8 cellular contexts compared by ENCODE assay signal in the genomic region with DNA sequence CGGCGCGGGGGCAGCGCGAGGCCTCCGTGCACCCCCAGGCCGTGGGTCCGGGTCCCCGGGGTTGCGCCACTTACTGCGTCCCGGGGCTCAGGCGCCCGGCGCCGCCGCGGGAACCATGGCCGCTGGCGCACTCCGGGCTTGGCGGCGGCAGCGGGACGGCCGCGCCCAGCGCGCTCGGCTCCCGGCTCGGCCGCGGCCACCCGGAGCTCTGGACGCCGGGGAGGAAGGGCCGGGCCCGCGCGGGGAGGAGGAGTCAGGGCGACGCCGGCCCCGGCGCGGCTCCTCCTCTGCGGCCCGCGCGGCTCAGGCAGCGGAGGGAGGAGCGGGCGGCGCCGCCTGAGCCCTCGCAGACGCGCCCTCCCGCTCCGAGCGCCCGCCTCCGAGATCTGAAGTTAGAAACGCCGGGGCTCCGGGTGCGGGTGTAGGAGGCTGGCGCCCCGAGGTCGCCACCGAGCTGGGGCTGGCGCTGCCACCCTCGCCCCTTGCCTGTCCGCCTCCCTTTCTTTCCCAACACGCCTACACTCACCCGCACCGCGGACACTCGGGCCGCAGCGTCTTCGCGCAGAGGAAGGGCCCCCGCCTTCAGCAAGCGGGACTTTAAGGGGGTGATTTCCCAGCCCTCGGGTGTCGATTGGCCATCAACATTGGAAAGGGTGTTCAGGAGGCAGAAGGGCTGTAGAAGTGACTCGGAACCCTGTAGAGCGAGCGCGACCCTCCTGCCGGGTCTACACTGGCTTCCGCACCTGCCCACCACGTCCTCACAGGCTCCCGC.
A peak's percentile ranks its signal among the peaks of the same experiment; 100 is the strongest.
DNase-seq lines count a peak whose midpoint lies in the region; ATAC-seq and TF ChIP-seq lines count a peak whose summit lies in the region.

A gene with protein sequence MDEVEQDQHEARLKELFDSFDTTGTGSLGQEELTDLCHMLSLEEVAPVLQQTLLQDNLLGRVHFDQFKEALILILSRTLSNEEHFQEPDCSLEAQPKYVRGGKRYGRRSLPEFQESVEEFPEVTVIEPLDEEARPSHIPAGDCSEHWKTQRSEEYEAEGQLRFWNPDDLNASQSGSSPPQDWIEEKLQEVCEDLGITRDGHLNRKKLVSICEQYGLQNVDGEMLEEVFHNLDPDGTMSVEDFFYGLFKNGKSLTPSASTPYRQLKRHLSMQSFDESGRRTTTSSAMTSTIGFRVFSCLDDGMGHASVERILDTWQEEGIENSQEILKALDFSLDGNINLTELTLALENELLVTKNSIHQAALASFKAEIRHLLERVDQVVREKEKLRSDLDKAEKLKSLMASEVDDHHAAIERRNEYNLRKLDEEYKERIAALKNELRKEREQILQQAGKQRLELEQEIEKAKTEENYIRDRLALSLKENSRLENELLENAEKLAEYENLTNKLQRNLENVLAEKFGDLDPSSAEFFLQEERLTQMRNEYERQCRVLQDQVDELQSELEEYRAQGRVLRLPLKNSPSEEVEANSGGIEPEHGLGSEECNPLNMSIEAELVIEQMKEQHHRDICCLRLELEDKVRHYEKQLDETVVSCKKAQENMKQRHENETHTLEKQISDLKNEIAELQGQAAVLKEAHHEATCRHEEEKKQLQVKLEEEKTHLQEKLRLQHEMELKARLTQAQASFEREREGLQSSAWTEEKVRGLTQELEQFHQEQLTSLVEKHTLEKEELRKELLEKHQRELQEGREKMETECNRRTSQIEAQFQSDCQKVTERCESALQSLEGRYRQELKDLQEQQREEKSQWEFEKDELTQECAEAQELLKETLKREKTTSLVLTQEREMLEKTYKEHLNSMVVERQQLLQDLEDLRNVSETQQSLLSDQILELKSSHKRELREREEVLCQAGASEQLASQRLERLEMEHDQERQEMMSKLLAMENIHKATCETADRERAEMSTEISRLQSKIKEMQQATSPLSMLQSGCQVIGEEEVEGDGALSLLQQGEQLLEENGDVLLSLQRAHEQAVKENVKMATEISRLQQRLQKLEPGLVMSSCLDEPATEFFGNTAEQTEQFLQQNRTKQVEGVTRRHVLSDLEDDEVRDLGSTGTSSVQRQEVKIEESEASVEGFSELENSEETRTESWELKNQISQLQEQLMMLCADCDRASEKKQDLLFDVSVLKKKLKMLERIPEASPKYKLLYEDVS (N-terminal part only) (minus strand): TSS at position 231 of the 772 bp plus-strand sequence. CDS start 9,106 bp downstream, outside the sequence.

- H3K27me3 ChIP-seq in HL-60 (ENCODE audit: insufficient read depth, poor library complexity, severe bottlenecking) (no peaks in the 10 kb centered on the region), OCI-LY1 (ENCODE audit: insufficient read depth, low read length) (no peaks in the 10 kb centered on the region), mucosa of stomach (ENCODE audit: control insufficient read depth, insufficient read depth, low read length) (peaks cover 46% of the 10 kb centered on the region)

- H3K36me3 Mint-ChIP-seq in stimulated activated effector memory CD8-positive, alpha-beta T cell treated with anti-CD3 and anti-CD28 coated beads, Interleukin-12 subunit alpha, Interleukin-12 subunit beta, amount 100 ng/mL, for 72 hours, result peaks cover 17% of the 10 kb centered on the region

- TF ChIP-seq CTCF in HL-60 (IDR thresholded peaks at IDR 0.05; ENCODE audit: insufficient read depth, low read length) (no peak), OCI-LY1 (IDR thresholded peaks at IDR 0.05; ENCODE audit: low read length) (no peak)

- H2AFZ ChIP-seq in OCI-LY1 (ENCODE audit: low read length), result no peak within 1 kb of the TSS

- peak within 1 kb of the TSS; percentile 87 for H3K27ac Mint-ChIP-seq in stimulated activated effector memory CD8-positive, alpha-beta T cell treated with anti-CD3 and anti-CD28 coated beads, Interleukin-12 subunit alpha, Interleukin-12 subunit beta, amount 100 ng/mL, for 72 hours

- no peaks in the 10 kb centered on the region for H3K9me3 Mint-ChIP-seq in stimulated activated effector memory CD8-positive, alpha-beta T cell treated with anti-CD3 and anti-CD28 coated beads, Interleukin-12 subunit alpha, Interleukin-12 subunit beta, amount 100 ng/mL, for 72 hours

- peak within 1 kb of the TSS; percentile 88 for H3K4me2 ChIP-seq in OCI-LY1 (ENCODE audit: low read length)

- peak; percentile 81 for ATAC-seq in GM19463 (IDR thresholded peaks at IDR 0.05; ENCODE audit: unreplicated experiment)
- ATAC-seq in stimulated activated effector memory CD8-positive, alpha-beta T cell treated with anti-CD3 and anti-CD28 coated beads, Interleukin-12 subunit alpha, Interleukin-12 subunit beta, amount 100 ng/mL, for 72 hours, result peak; percentile 93

- DNase-seq in COLO829 (ENCODE audit: low spot score), result peak; percentile 26
- peak in 1 of 2 experiments; percentile 68 for DNase-seq in HL-60 (ENCODE audit: low read depth in 1 of 2, low spot score in 1 of 2)
- peak; percentile 71 for DNase-seq in activated T-cell treated with anti-CD3 and anti-CD28 coated beads for 48 hours (ENCODE audit: low read depth)
- peak; percentile 81 to 89 for DNase-seq in erythroblast (lab: John Stamatoyannopoulos, UW)
- peak; percentile 60 to 86 for DNase-seq in stimulated activated effector memory CD8-positive, alpha-beta T cell treated with anti-CD3 and anti-CD28 coated beads, Interleukin-12 subunit alpha, Interleukin-12 subunit beta, amount 100 ng/mL, for 72 hours (ENCODE audit: low spot score in 2 of 2)

- no peaks in the 10 kb centered on the region for H3K9me2 ChIP-seq in OCI-LY1 (ENCODE audit: low read depth, low read length)

- peaks cover 42% of the 10 kb centered on the region for H3K79me2 ChIP-seq in OCI-LY1 (ENCODE audit: insufficient read depth, low read length)

- H3K9me3 ChIP-seq in OCI-LY1 (ENCODE audit: low read length) (no peaks in the 10 kb centered on the region), mucosa of stomach (ENCODE audit: control insufficient read depth, low read length) (no peaks in the 10 kb centered on the region)

- TF ChIP-seq POLR2A in erythroblast (IDR thresholded peaks at IDR 0.05; ENCODE audit: low read length), result peak; percentile 53

- H3K36me3 ChIP-seq in OCI-LY1 (ENCODE audit: insufficient read depth, low read length) (peaks cover 6% of the 10 kb centered on the region; the same call in 1 of the 2 replicates), mucosa of stomach (ENCODE audit: control insufficient read depth, insufficient read depth, low read length) (no peaks in the 10 kb centered on the region)

- H3K4me1 ChIP-seq in OCI-LY1 (ENCODE audit: insufficient read depth, low read length, severe bottlenecking) (peaks cover 58% of the 10 kb centered on the region), mucosa of stomach (ENCODE audit: control insufficient read depth, insufficient read depth, low read length) (peaks cover 13% of the 10 kb centered on the region)

- no peaks in the 10 kb centered on the region for H3F3A ChIP-seq in OCI-LY1 (ENCODE audit: insufficient read depth, low read length)

- H4K20me1 ChIP-seq in OCI-LY1 (ENCODE audit: insufficient read depth, low read length), result no peaks in the 10 kb centered on the region

- H3K4me3 ChIP-seq in HL-60 (replicated peaks; ENCODE audit: insufficient read depth, low read length), result peak within 1 kb of the TSS; percentile 78
- peak within 1 kb of the TSS; percentile 82 for H3K4me3 ChIP-seq in OCI-LY1 (ENCODE audit: low read depth, low read length, poor library complexity, severe bottlenecking)
- H3K4me3 ChIP-seq in mucosa of stomach (ENCODE audit: low read length), result peak within 1 kb of the TSS; percentile 58

- peak within 1 kb of the TSS; percentile 90 for H3K4me3 Mint-ChIP-seq in stimulated activated effector memory CD8-positive, alpha-beta T cell treated with anti-CD3 and anti-CD28 coated beads, Interleukin-12 subunit alpha, Interleukin-12 subunit beta, amount 100 ng/mL, for 72 hours

- peaks cover 54% of the 10 kb centered on the region for H3K4me1 Mint-ChIP-seq in stimulated activated effector memory CD8-positive, alpha-beta T cell treated with anti-CD3 and anti-CD28 coated beads, Interleukin-12 subunit alpha, Interleukin-12 subunit beta, amount 100 ng/mL, for 72 hours

- H3K9ac ChIP-seq in OCI-LY1 (ENCODE audit: low read length), result peak within 1 kb of the TSS; percentile 91
- H3K9ac ChIP-seq in mucosa of stomach (ENCODE audit: low read length), result peak within 1 kb of the TSS; percentile 51

- H3K27ac ChIP-seq in HL-60 (replicated peaks) (peak within 1 kb of the TSS; percentile 87), OCI-LY1 (ENCODE audit: low read depth, low read length, poor library complexity, severe bottlenecking) (peak within 1 kb of the TSS; percentile 82)
